ENCODE assay signal across 8 cellular contexts in genomic region chr13:48542581-48543341, GRCh38. TPM values are rescaled to one million over a fixed set of nuclear protein-coding genes. Genes with fewer than 3 reads are reported as not detected.
DNase-seq lines count a peak whose midpoint lies in the region; ATAC-seq, FAIRE-seq and TF ChIP-seq lines count a peak whose summit lies in the region.

No MANE protein-coding gene starts in this region.

- H3K4me3 Mint-ChIP-seq in HFFc6, result no peak overlapping the region

- H3K36me3 Mint-ChIP-seq in HFFc6 (ENCODE audit: low read depth), result no peaks in the 10 kb centered on the region

- no peaks in the 10 kb centered on the region for H3K4me1 Mint-ChIP-seq in HFFc6 (ENCODE audit: low read depth)

- H3K27ac ChIP-seq in lower lobe of right lung, result peak overlapping the region; percentile 20

- no peaks in the 10 kb centered on the region for H3K36me3 ChIP-seq in lower lobe of right lung

- H3K9me3 Mint-ChIP-seq in HFFc6, result no peaks in the 10 kb centered on the region

- H3K9me3 ChIP-seq in lower lobe of right lung, result no peaks in the 10 kb centered on the region

- peaks cover 15% of the 10 kb centered on the region for H3K4me1 ChIP-seq in lower lobe of right lung

- H3K4me3 ChIP-seq in choroid plexus epithelial cell (ENCODE audit: low read depth, low read length) (no peak overlapping the region), lower lobe of right lung (no peak overlapping the region)

- intact Hi-C loops in lower lobe of right lung (cut with DNase I), result no loop called here

- TF ChIP-seq POLR2A in GM12891 (IDR thresholded peaks at IDR 0.05; ENCODE audit: low read depth, low read length), result no peak

- no peak for DNase-seq in GM12891 (ENCODE audit: insufficient read length, low spot score)
- DNase-seq in NCI-H2029 treated with DMSO at 0.1 percent for 48 hours (lab: John Stamatoyannopoulos, UW), result peak; percentile 6
- peak; percentile 59 for DNase-seq in choroid plexus epithelial cell (ENCODE audit: low read depth)
- peak; percentile 55 for DNase-seq in lower lobe of right lung
- DNase-seq in HFFc6, result no peak
- DNase-seq in NCI-H1930 (lab: John Stamatoyannopoulos, UW), result no peak
- DNase-seq in activated T-cell treated with anti-CD3 and anti-CD28 coated beads for 4 hours, result no peak

- no peak overlapping the region for H3K27ac Mint-ChIP-seq in HFFc6

- ATAC-seq in lower lobe of right lung (peak; percentile 69 to 82), HG03280 (IDR thresholded peaks at IDR 0.05; ENCODE audit: unreplicated experiment) (no peak)

- H3K27me3 Mint-ChIP-seq in HFFc6 (ENCODE audit: insufficient read depth), result peaks cover 4% of the 10 kb centered on the region; the same call in 1 of the 2 replicates

- TF ChIP-seq CTCF in choroid plexus epithelial cell (conservative IDR thresholded peaks at IDR 0.05; ENCODE audit: low read depth, low read length) (peak; percentile 26), lower lobe of right lung (IDR thresholded peaks at IDR 0.05) (no peak), HFFc6 (IDR thresholded peaks at IDR 0.05) (no peak)

- H3K27me3 ChIP-seq in lower lobe of right lung (ENCODE audit: low read depth), result no peaks in the 10 kb centered on the region

- peak; percentile 82 for FAIRE-seq in GM12891 (lab: Jason Lieb, UNC)

TF ChIP-seq in GM12891, 5 proteins besides CTCF, POLR2A, EP300 and RAD21:
- TF ChIP-seq POU2F2 (IDR thresholded peaks at IDR 0.05; ENCODE audit: low read depth, low read length) (no peak), SPI1 (IDR thresholded peaks at IDR 0.05; ENCODE audit: low read depth, low read length) (no peak), POLR2AphosphoS5 (IDR thresholded peaks at IDR 0.05; ENCODE audit: low read depth, low read length) (no peak), PAX5 (IDR thresholded peaks at IDR 0.05; ENCODE audit: insufficient read depth, low read length, severe bottlenecking) (no peak), TAF1 (IDR thresholded peaks at IDR 0.05; ENCODE audit: low read depth, low read length) (no peak)

RNA-seq across cellular contexts. Expression of gene RCBTB2, which starts 9.9 kb away (rescaled TPM):
- 15.5 TPM for polyA plus RNA-seq in GM12891 (2012; ENCODE audit: low read depth, missing spikeins)
- 20.1 TPM for total RNA-seq in lower lobe of right lung
- 1 to 10 TPM; 6.6 to 9.3 (median 7.5) TPM for total RNA-seq in HFFc6 (2021; fragmentation: NEBNext Ultra II Directional; extraction: Animal tissue kit (Norgen Biotek cat#: 25700))

Comparison
In these comparisons a context has a peak if more than half of its experiments do, and no peak if none do; other contexts are left out.
1. DNase-seq: peak in NCI-H2029 treated with DMSO at 0.1 percent for 48 hours (single experiment), choroid plexus epithelial cell (single experiment) and lower lobe of right lung (single experiment); none in GM12891 (single experiment), HFFc6 (single experiment), NCI-H1930 (0 of 2) and activated T-cell treated with anti-CD3 and anti-CD28 coated beads for 4 hours (single experiment).